Comparison of ENCODE assay signal across 11 cellular contexts in the genomic region with DNA sequence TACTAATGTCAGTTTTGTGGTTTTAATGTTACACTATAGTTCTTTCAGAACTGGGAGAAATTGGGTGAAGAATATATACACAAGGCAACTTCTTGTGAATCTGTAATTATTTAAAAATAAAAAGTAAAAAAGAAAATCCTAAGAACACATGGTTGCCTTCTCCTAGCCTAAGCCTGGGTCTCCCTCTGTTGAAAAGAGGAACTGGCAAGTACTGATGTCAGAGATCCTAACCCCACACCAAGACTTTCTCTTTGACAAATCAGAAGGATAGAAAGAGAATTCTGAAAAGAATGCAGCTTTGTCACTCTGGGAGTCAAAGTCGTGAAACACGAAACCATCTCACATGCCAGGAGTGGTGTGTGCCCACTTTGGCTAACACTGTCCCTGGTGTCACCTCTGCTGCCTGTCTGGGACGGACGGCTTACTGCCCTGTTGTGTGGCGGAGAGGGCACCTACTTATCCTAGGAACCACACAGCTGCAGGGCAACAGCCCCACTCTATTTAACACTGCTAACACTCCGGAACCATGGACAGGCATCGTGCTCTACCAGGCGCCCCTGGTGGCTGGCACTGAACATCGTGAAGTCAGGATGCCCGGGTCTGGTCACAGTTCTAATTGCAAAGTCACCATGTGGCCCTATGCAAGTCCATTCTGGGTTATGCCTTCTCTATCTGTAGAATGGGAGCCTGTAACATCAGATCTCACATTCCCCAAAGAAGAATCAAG.
DNase-seq lines count a peak whose midpoint lies in the region; TF ChIP-seq lines count a peak whose summit lies in the region.
"Had no signal": no experiment of that assay in that cellular context is flagged by ENCODE, and none has a peak within 500 bp of the region (broad histone marks: within the 10 kb centered on the region; RNA-seq: fewer than 3 reads in every experiment).

No MANE protein-coding gene starts in this region.

- no peak overlapping the region for H3K27ac Mint-ChIP-seq in chondrocyte (ENCODE audit: unreplicated experiment)
- H3K27ac Mint-ChIP-seq: activated B cell treated with CpG ODN at 0.5 μM for 24 hours; activated naive CD8-positive, alpha-beta T cell treated with anti-CD3 and anti-CD28 coated beads, Interleukin-2, amount 10 ng/mL, durations not matched to agents 7 days and 5 days had no signal

- no peak for TF ChIP-seq CTCF in NB4 (IDR thresholded peaks at IDR 0.05; ENCODE audit: low read depth, low read length)
- peak; percentile 49 for TF ChIP-seq CTCF in chondrocyte (IDR thresholded peaks at IDR 0.05)

- DNase-seq in DMS 273 (lab: John Stamatoyannopoulos, UW; ENCODE audit: unreplicated experiment) (peak; percentile 27), DMS 273 treated with DMSO at 0.1 percent for 48 hours (lab: John Stamatoyannopoulos, UW) (no peak), NB4 (ENCODE audit: low read depth) (peak; percentile 19), chondrocyte (ENCODE audit: low spot score) (no peak), myocyte (ENCODE audit: low read depth) (peak; percentile 47), NCI-H1105 treated with DMSO at 0.1 percent for 48 hours (lab: John Stamatoyannopoulos, UW) (no peak), G401 (ENCODE audit: low spot score) (no peak), SKM-1 (lab: John Stamatoyannopoulos, UW; ENCODE audit: unreplicated experiment) (no peak)
- DNase-seq: activated B cell treated with CpG ODN at 0.5 μM for 24 hours; activated naive CD8-positive, alpha-beta T cell treated with anti-CD3 and anti-CD28 coated beads, Interleukin-2, amount 10 ng/mL, durations not matched to agents 7 days and 5 days; NCI-H146 had no signal

- in situ Hi-C loops in G401 (cut with HindIII; ENCODE audit: low sequenced_read_pairs), result no loop called here

- H3K27me3 Mint-ChIP-seq in chondrocyte (ENCODE audit: low read depth), result peaks cover 11% of the 10 kb centered on the region
- H3K27me3 Mint-ChIP-seq: activated B cell treated with CpG ODN at 0.5 μM for 24 hours had no signal

- H3K9me3 Mint-ChIP-seq in chondrocyte (ENCODE audit: low read depth), result peaks cover 11% of the 10 kb centered on the region
- H3K9me3 Mint-ChIP-seq: activated B cell treated with CpG ODN at 0.5 μM for 24 hours; activated naive CD8-positive, alpha-beta T cell treated with anti-CD3 and anti-CD28 coated beads, Interleukin-2, amount 10 ng/mL, durations not matched to agents 7 days and 5 days had no signal

- no peaks in the 10 kb centered on the region for H3K36me3 Mint-ChIP-seq in chondrocyte (ENCODE audit: low read depth)
- H3K36me3 Mint-ChIP-seq: activated naive CD8-positive, alpha-beta T cell treated with anti-CD3 and anti-CD28 coated beads, Interleukin-2, amount 10 ng/mL, durations not matched to agents 7 days and 5 days had no signal

- no peak for TF ChIP-seq POLR2A in NB4 (IDR thresholded peaks at IDR 0.05; ENCODE audit: extremely low read depth, insufficient read length)

- no peak overlapping the region for H3K4me3 Mint-ChIP-seq in chondrocyte (ENCODE audit: unreplicated experiment)
- H3K4me3 Mint-ChIP-seq: activated B cell treated with CpG ODN at 0.5 μM for 24 hours; activated naive CD8-positive, alpha-beta T cell treated with anti-CD3 and anti-CD28 coated beads, Interleukin-2, amount 10 ng/mL, durations not matched to agents 7 days and 5 days had no signal

- no peaks in the 10 kb centered on the region for H3K4me1 Mint-ChIP-seq in chondrocyte (ENCODE audit: low read depth)
- H3K4me1 Mint-ChIP-seq: activated B cell treated with CpG ODN at 0.5 μM for 24 hours; activated naive CD8-positive, alpha-beta T cell treated with anti-CD3 and anti-CD28 coated beads, Interleukin-2, amount 10 ng/mL, durations not matched to agents 7 days and 5 days had no signal

- no peak overlapping the region for H3K4me3 ChIP-seq in NB4 (ENCODE audit: low read depth, low read length)

Comparison
In these comparisons a context has a peak if more than half of its experiments do, and no peak if none do; other contexts are left out.
1. DNase-seq: peak in DMS 273 (single experiment), NB4 (single experiment) and myocyte (single experiment); none in DMS 273 treated with DMSO at 0.1 percent for 48 hours (single experiment), chondrocyte (single experiment), NCI-H1105 treated with DMSO at 0.1 percent for 48 hours (single experiment), G401 (single experiment) and SKM-1 (single experiment).